9 cellular contexts compared by ENCODE assay signal in the genomic region with DNA sequence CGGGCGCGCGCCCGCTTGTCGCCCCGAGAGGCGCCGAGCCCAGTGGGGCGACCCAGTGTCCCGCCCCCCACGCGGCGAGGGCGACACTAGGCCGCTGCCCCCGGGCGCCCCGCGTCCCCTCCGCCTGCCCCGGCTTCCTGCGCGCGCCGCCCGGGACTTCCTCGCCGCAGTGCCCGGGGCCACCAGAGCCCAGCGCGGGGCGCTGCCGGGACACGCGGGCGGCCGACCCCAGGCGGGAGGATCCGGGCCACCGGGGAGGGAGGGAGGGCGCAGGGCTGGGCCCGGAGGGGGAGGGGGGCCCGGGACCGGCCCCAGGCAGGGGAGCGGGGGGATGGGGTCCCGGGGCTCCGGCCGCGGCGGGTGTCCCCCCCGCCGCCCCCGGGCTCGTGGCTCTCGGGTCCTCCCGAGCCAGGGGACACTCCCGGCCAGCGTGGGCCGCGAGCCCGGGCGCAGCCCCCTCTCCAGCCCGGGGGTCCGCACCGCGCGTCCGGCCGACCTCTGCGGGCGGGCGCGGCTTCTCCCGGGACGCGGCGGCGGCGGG. TPM values are rescaled to one million over a fixed set of nuclear protein-coding genes. Genes with fewer than 3 reads are reported as not detected.
DNase-seq lines count a peak whose midpoint lies in the region; ATAC-seq, FAIRE-seq and TF ChIP-seq lines count a peak whose summit lies in the region.
"Had no signal": no experiment of that assay in that cellular context is flagged by ENCODE, and none has a peak within 500 bp of the region (broad histone marks: within the 10 kb centered on the region; RNA-seq: fewer than 3 reads in every experiment).

No MANE protein-coding gene starts in this region.

- H3K27me3 ChIP-seq in GM06990 (replicated peaks; ENCODE audit: control insufficient read depth, insufficient read depth, low read length) (peaks cover 3% of the 10 kb centered on the region; the same call in 1 of the 2 replicates), HAP-1 (ENCODE audit: low read depth) (no peaks in the 10 kb centered on the region), rectal smooth muscle tissue (ENCODE audit: control insufficient read depth, insufficient read depth, low read length) (no peaks in the 10 kb centered on the region)

- H3K27me3 Mint-ChIP-seq in activated T-helper 17 cell treated with anti-CD3 and anti-CD28 coated beads, Interleukin-2, amount 50 U/mL, for 72 hours, result no peaks in the 10 kb centered on the region
- H3K27me3 Mint-ChIP-seq: activated naive CD8-positive, alpha-beta T cell had no signal

- H3K4me1 ChIP-seq in HAP-1 (peaks cover 8% of the 10 kb centered on the region), rectal smooth muscle tissue (ENCODE audit: control insufficient read depth, insufficient read depth, low read length) (peaks cover 13% of the 10 kb centered on the region)

- H3K27ac ChIP-seq in rectal smooth muscle tissue (ENCODE audit: low read depth, low read length), result peak overlapping the region; percentile 82

- no peaks in the 10 kb centered on the region for H3K36me3 ChIP-seq in GM06990 (ENCODE audit: control insufficient read depth, insufficient read depth, low read length)
- H3K36me3 ChIP-seq in HAP-1 (replicated peaks), result peaks cover 6% of the 10 kb centered on the region
- H3K36me3 ChIP-seq in rectal smooth muscle tissue (ENCODE audit: control insufficient read depth, insufficient read depth, low read length), result no peaks in the 10 kb centered on the region

- in situ Hi-C loops in HAP-1 (cut with MboI; ENCODE audit: low sequenced_read_pairs), result no loop called here

- H3K27ac Mint-ChIP-seq in activated T-helper 17 cell treated with anti-CD3 and anti-CD28 coated beads, Interleukin-2, amount 50 U/mL, for 72 hours, result no peak overlapping the region
- H3K27ac Mint-ChIP-seq: activated naive CD8-positive, alpha-beta T cell had no signal

- peak overlapping the region; percentile 17 for H3K9ac ChIP-seq in rectal smooth muscle tissue (ENCODE audit: low read length)

- H3K4me1 Mint-ChIP-seq in activated T-helper 17 cell treated with anti-CD3 and anti-CD28 coated beads, Interleukin-2, amount 50 U/mL, for 72 hours, result no peaks in the 10 kb centered on the region

- no peaks in the 10 kb centered on the region for H3K36me3 Mint-ChIP-seq in activated T-helper 17 cell treated with anti-CD3 and anti-CD28 coated beads, Interleukin-2, amount 50 U/mL, for 72 hours (ENCODE audit: low read depth)
- H3K36me3 Mint-ChIP-seq: activated naive CD8-positive, alpha-beta T cell had no signal

- no peak for FAIRE-seq in D721Med (lab: Jason Lieb, UNC)

- DNase-seq in GM06990 (ENCODE audit: extremely low read depth, insufficient read length), result peak; percentile 41
- peak; percentile 57 to 66 for DNase-seq in HAP-1 (ENCODE audit: low spot score in 2 of 2)
- DNase-seq in NOMO-1 treated with DMSO at 0.1 percent for 48 hours (lab: John Stamatoyannopoulos, UW; ENCODE audit: unreplicated experiment), result peak; percentile 32
- peak; percentile 67 for DNase-seq in germinal center (ENCODE audit: low spot score)
- DNase-seq in D721Med (ENCODE audit: insufficient read length, low spot score), result no peak
- no peak for DNase-seq in globus pallidus (ENCODE audit: low spot score)

- no peaks in the 10 kb centered on the region for H3K9me3 ChIP-seq in HAP-1

- H3K4me3 ChIP-seq in GM06990 (replicated peaks; ENCODE audit: low read depth, low read length) (no peak overlapping the region; the same call in 1 of the 2 replicates), HAP-1 (peak overlapping the region; percentile 34; the same call in 1 of the 2 replicates), rectal smooth muscle tissue (ENCODE audit: low read length) (peak overlapping the region; percentile 51)

- H3K4me3 Mint-ChIP-seq in activated T-helper 17 cell treated with anti-CD3 and anti-CD28 coated beads, Interleukin-2, amount 50 U/mL, for 72 hours, result no peak overlapping the region
- H3K4me3 Mint-ChIP-seq: activated naive CD8-positive, alpha-beta T cell had no signal

- peaks cover 6% of the 10 kb centered on the region for H3K9me3 Mint-ChIP-seq in activated T-helper 17 cell treated with anti-CD3 and anti-CD28 coated beads, Interleukin-2, amount 50 U/mL, for 72 hours

- peak; percentile 58 for ATAC-seq in activated T-helper 17 cell treated with anti-CD3 and anti-CD28 coated beads, Interleukin-2, amount 50 U/mL, for 72 hours (replicated peaks)

- no peak for TF ChIP-seq CTCF in GM06990 (IDR thresholded peaks at IDR 0.05; ENCODE audit: insufficient read depth, low read length, poor library complexity, severe bottlenecking)
- no peak for TF ChIP-seq CTCF in D721Med (IDR thresholded peaks at IDR 0.05; ENCODE audit: insufficient read depth, missing control alignments)

RNA-seq across cellular contexts. Expression of a gene that starts 0.4 kb away (rescaled TPM):
- 1 to 10 TPM; 1.5 to 3.1 TPM for total RNA-seq in activated T-helper 17 cell treated with anti-CD3 and anti-CD28 coated beads, Interleukin-2, amount 50 U/mL, for 72 hours

Comparison
In these comparisons a context has a peak if more than half of its experiments do, and no peak if none do; other contexts are left out.
1. DNase-seq: peak in GM06990 (single experiment), HAP-1 (2 of 2), NOMO-1 treated with DMSO at 0.1 percent for 48 hours (single experiment) and germinal center (single experiment); none in D721Med (single experiment) and globus pallidus (single experiment).